ENCODE assay signal across 9 cellular contexts in the genomic region with DNA sequence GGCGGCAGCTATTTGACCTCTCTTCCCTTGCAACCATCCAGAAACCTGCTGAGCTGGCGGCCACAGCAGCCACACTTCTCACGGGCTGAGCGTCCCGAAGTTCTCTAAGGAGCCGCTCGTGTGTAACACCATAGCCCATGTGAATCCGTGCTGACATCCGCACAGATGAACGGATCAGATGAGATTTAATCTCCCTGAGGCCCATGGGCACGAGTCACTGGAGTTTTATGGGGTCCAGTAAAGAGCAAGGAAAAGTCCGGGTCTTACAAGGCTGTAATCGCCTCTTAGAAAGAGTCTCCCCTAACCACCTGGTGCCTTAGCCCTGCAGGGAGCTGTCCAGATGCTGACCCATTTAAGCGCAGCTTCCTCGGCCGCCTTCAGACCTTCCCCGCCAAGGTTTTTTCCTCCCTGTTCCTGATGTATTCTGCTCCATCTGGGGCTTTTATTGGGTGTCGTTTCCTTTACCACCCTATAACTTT. TPM values are rescaled to one million over a fixed set of nuclear protein-coding genes. Genes with fewer than 3 reads are reported as not detected.
DNase-seq lines count a peak whose midpoint lies in the region; ATAC-seq, FAIRE-seq and TF ChIP-seq lines count a peak whose summit lies in the region.
"Had no signal": no experiment of that assay in that cellular context is flagged by ENCODE, and none has a peak within 500 bp of the region (broad histone marks: within the 10 kb centered on the region; RNA-seq: fewer than 3 reads in every experiment).

No MANE protein-coding gene starts in this region.

- no peak for ATAC-seq in HG03095 (IDR thresholded peaks at IDR 0.05; ENCODE audit: unreplicated experiment)

- no peak for FAIRE-seq in H54 (lab: Jason Lieb, UNC)

- peaks cover 71% of the 10 kb centered on the region for H3K27me3 Mint-ChIP-seq in neural crest cell (ENCODE audit: low read depth)
- H3K27me3 Mint-ChIP-seq in CD8-positive, alpha-beta memory T cell = peaks cover 48 to 67% of the 10 kb centered on the region in 2 donors

- H3K27ac ChIP-seq in esophagus squamous epithelium = no peak overlapping the region
- no peak overlapping the region for H3K27ac ChIP-seq in CD8-positive, alpha-beta memory T cell (ENCODE audit: low read depth, low read length)
- H3K27ac ChIP-seq: PC-9 had no signal

- no peak overlapping the region for H3K4me3 ChIP-seq in esophagus squamous epithelium
- no peak overlapping the region for H3K4me3 ChIP-seq in CD8-positive, alpha-beta memory T cell (ENCODE audit: low read length)
- H3K4me3 ChIP-seq: PC-9 had no signal

- no peaks in the 10 kb centered on the region for H3K9me3 Mint-ChIP-seq in neural crest cell
- H3K9me3 Mint-ChIP-seq in CD8-positive, alpha-beta memory T cell = peaks cover 0 to 7% (median 0%) of the 10 kb centered on the region in 5 donors

- intact Hi-C loops in esophagus squamous epithelium (cut with DNase I) = no loop called here

- no peaks in the 10 kb centered on the region for H3K4me1 ChIP-seq in esophagus squamous epithelium
- H3K4me1 ChIP-seq in CD8-positive, alpha-beta memory T cell (ENCODE audit: insufficient read depth, low read length) = no peaks in the 10 kb centered on the region

- H3K27ac Mint-ChIP-seq in neural crest cell (ENCODE audit: unreplicated experiment) = no peak overlapping the region
- no peak overlapping the region for H3K27ac Mint-ChIP-seq in CD8-positive, alpha-beta memory T cell
- H3K27ac Mint-ChIP-seq: naive B cell had no signal

- peak; percentile 73 for DNase-seq in H54 (ENCODE audit: insufficient read length, low spot score)
- peak; percentile 1 for DNase-seq in OCI-M1 (lab: John Stamatoyannopoulos, UW)
- peak; percentile 69 for DNase-seq in epidermal melanocyte (ENCODE audit: insufficient read length, low spot score)
- peak; percentile 45 for DNase-seq in neural crest cell (ENCODE audit: low read depth, low spot score)
- no peak for DNase-seq in esophagus squamous epithelium (lab: John Stamatoyannopoulos, UW)
- DNase-seq in CD8-positive, alpha-beta memory T cell = no peak
- DNase-seq: naive B cell had no signal

- no peak overlapping the region for H3K4me3 Mint-ChIP-seq in neural crest cell
- no peak overlapping the region for H3K4me3 Mint-ChIP-seq in CD8-positive, alpha-beta memory T cell

- no peak for TF ChIP-seq CTCF in neural crest cell (conservative IDR thresholded peaks at IDR 0.05)
- TF ChIP-seq CTCF in esophagus squamous epithelium (IDR thresholded peaks at IDR 0.05) = no peak

- POLR2A ChIA-PET in CD8-positive, alpha-beta memory T cell (lab: Charles Lee) = no interaction called here

- peaks cover 16% of the 10 kb centered on the region for H3K4me1 Mint-ChIP-seq in neural crest cell
- peaks cover 0 to 7% (median 2%) of the 10 kb centered on the region in 3 donors for H3K4me1 Mint-ChIP-seq in CD8-positive, alpha-beta memory T cell

- CTCF ChIA-PET in CD8-positive, alpha-beta memory T cell (lab: Charles Lee) = no interaction called here

- no peaks in the 10 kb centered on the region for H3K36me3 Mint-ChIP-seq in neural crest cell (ENCODE audit: low read depth)
- peaks cover 0 to 2% (median 0%) of the 10 kb centered on the region in 3 donors for H3K36me3 Mint-ChIP-seq in CD8-positive, alpha-beta memory T cell

- H3K36me3 ChIP-seq in esophagus squamous epithelium = no peaks in the 10 kb centered on the region
- H3K36me3 ChIP-seq in CD8-positive, alpha-beta memory T cell (ENCODE audit: insufficient read depth, low read length) = no peaks in the 10 kb centered on the region

- peaks cover 0 to 82% (median under 1%) of the 10 kb centered on the region in 4 donors for H3K27me3 ChIP-seq in esophagus squamous epithelium
- peaks cover 10% of the 10 kb centered on the region for H3K27me3 ChIP-seq in CD8-positive, alpha-beta memory T cell (ENCODE audit: insufficient read depth, low read length, poor library complexity, severe bottlenecking)

- 4 to 14% methylated on average over 14 to 15 of the region's 18 CpGs for WGBS in esophagus squamous epithelium, 2 donors

- no peaks in the 10 kb centered on the region for H3K9me3 ChIP-seq in esophagus squamous epithelium
- no peaks in the 10 kb centered on the region for H3K9me3 ChIP-seq in CD8-positive, alpha-beta memory T cell (ENCODE audit: low read length)

- TF ChIP-seq POLR2A in H54 (IDR thresholded peaks at IDR 0.05; ENCODE audit: low read depth, low read length) (no peak), esophagus squamous epithelium (IDR thresholded peaks at IDR 0.05) (no peak)

RNA-seq across cellular contexts. Expression of gene CACNG5, which starts 5.5 kb away (rescaled TPM):
- not detected in 2 replicates for total RNA-seq in neural crest cell
- total RNA-seq in esophagus squamous epithelium = not detected
- not detected for total RNA-seq in CD8-positive, alpha-beta memory T cell
- polyA plus RNA-seq in CD8-positive, alpha-beta memory T cell = not detected
- total RNA-seq: PC-9 had no signal

Comparison
In these comparisons a context has a peak if more than half of its experiments do, and no peak if none do; other contexts are left out.
1. DNase-seq: peak in H54 (single experiment), OCI-M1 (single experiment), epidermal melanocyte (single experiment) and neural crest cell (single experiment); none in esophagus squamous epithelium (single experiment) and CD8-positive, alpha-beta memory T cell (0 of 5).